Comparison of ENCODE assay signal across 8 cellular contexts in genomic region chr21:42878993-42879787, GRCh38. TPM values are rescaled to one million over a fixed set of nuclear protein-coding genes. Genes with fewer than 3 reads are reported as not detected.
DNase-seq lines count a peak whose midpoint lies in the region; ATAC-seq lines count a peak whose summit lies in the region.

A gene with protein sequence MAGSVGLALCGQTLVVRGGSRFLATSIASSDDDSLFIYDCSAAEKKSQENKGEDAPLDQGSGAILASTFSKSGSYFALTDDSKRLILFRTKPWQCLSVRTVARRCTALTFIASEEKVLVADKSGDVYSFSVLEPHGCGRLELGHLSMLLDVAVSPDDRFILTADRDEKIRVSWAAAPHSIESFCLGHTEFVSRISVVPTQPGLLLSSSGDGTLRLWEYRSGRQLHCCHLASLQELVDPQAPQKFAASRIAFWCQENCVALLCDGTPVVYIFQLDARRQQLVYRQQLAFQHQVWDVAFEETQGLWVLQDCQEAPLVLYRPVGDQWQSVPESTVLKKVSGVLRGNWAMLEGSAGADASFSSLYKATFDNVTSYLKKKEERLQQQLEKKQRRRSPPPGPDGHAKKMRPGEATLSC (minus strand): TSS chr21:42879539. CDS start chr21:42879495, 44 bp downstream.

- CTCF ChIA-PET in activated CD8-positive, alpha-beta memory T cell treated with anti-CD3 and anti-CD28 coated beads for 36 hours (lab: Charles Lee) = interaction anchor here (0.6 kb wide), 1 partner anchor 13 kb away, joined by 3 read pairs; no protein-coding TSS in a partner anchor

- peak; percentile 75 for ATAC-seq in GM21367 (IDR thresholded peaks at IDR 0.05; ENCODE audit: unreplicated experiment)

- POLR2A ChIA-PET in activated CD8-positive, alpha-beta memory T cell treated with anti-CD3 and anti-CD28 coated beads for 36 hours (lab: Charles Lee) = interaction anchor here (0.8 to 1.1 kb wide), 2 partner anchors 13 to 14 kb away, joined by 3 to 7 read pairs; partner anchors contain the start of gene NDUFV3

- peak; percentile 95 for DNase-seq in COR-L47 (lab: John Stamatoyannopoulos, UW)
- DNase-seq in HT1080 (ENCODE audit: low read depth) = peak; percentile 95
- peak; percentile 92 to 94 for DNase-seq in NOMO-1 (lab: John Stamatoyannopoulos, UW; ENCODE audit: unreplicated experiment in 2 of 2)
- peak; percentile 97 for DNase-seq in effector CD8-positive, alpha-beta T cell (lab: John Stamatoyannopoulos, UW)
- DNase-seq in lung microvascular endothelial cell (ENCODE audit: low read depth in 2 of 2) = peak; percentile 98 to 99
- peak; percentile 95 to 98 (median 96) for DNase-seq in stimulated activated CD4-positive, alpha-beta T cell treated with anti-CD3 and anti-CD28 coated beads, TNF-alpha, amount 100 ng/mL, for 4 hours (ENCODE audit: low read depth in 3 of 3)

RNA-seq across cellular contexts. Expression of the gene that starts here (rescaled TPM):
- total RNA-seq in HT1080 (2014; rRNA removed; shearing (Covaris generic)) = 24.7 and 31.5 TPM in 2 replicates
- 21.4 and 25.5 TPM in 2 replicates for polyA plus RNA-seq in HT1080 (2015; cell fraction: cytosol; rRNA removed)
- polyA plus RNA-seq in HT1080 (2015; cell fraction: nucleus; rRNA removed) = 38.9 and 50.1 TPM in 2 replicates
- total RNA-seq in activated CD8-positive, alpha-beta memory T cell treated with anti-CD3 and anti-CD28 coated beads for 36 hours = 10 to 100 TPM; 58.9 to 61.6 TPM
- 5.0 and 8.5 TPM in 2 replicates for total RNA-seq in lung microvascular endothelial cell

Comparison
In these comparisons a context has a peak if more than half of its experiments do, and no peak if none do; other contexts are left out.
1. Peak in every context shown above with its lines: DNase-seq and ATAC-seq.